8 cellular contexts compared by ENCODE assay signal in genomic region chr11:122656073-122656630, GRCh38. TPM values are rescaled to one million over a fixed set of nuclear protein-coding genes. Genes with fewer than 3 reads are reported as not detected.
DNase-seq lines count a peak whose midpoint lies in the region; ATAC-seq, FAIRE-seq and TF ChIP-seq lines count a peak whose summit lies in the region.

No MANE protein-coding gene starts in this region.

- peaks cover 17% of the 10 kb centered on the region for H3K27me3 Mint-ChIP-seq in activated B cell treated with CpG ODN at 0.5 μM for 24 hours

- H3K79me2 ChIP-seq in DOHH2 (ENCODE audit: control insufficient read depth, low read length) = peaks cover 54% of the 10 kb centered on the region

- peak; percentile 48 for ATAC-seq in GM21619 (IDR thresholded peaks at IDR 0.05; ENCODE audit: unreplicated experiment)
- peak; percentile 45 for ATAC-seq in activated B cell treated with CpG ODN at 0.5 μM for 24 hours (ENCODE audit: low read depth)
- ATAC-seq in left colon = peak; percentile 78

- intact Hi-C loops in activated B cell treated with CpG ODN at 0.5 μM for 24 hours (cut with micrococcal nuclease) (loop anchor here (1.0 to 5.0 kb wide), 2 partner anchors 61 to 406 kb away; partner anchors contain the start of gene HSPA8), left colon (cut with DNase I, micrococcal nuclease) (no loop called here)

- CTCF ChIA-PET in activated B cell treated with CpG ODN at 0.5 μM for 24 hours (lab: Charles Lee) = interaction anchor here (0.6 to 3.4 kb wide), 12 partner anchors 21 to 1002 kb away, joined by 3 to 79 read pairs (median 3); no protein-coding TSS in a partner anchor

- TF ChIP-seq RAD21 in Ishikawa (IDR thresholded peaks at IDR 0.05; ENCODE audit: low read depth) = no peak

- H3K9me3 Mint-ChIP-seq in activated B cell treated with CpG ODN at 0.5 μM for 24 hours = no peaks in the 10 kb centered on the region

- POLR2A ChIA-PET in activated B cell treated with CpG ODN at 0.5 μM for 24 hours (lab: Charles Lee) = interaction anchor here (0.6 to 2.1 kb wide), 15 partner anchors 14 to 406 kb away, joined by 3 to 11 read pairs (median 4); partner anchors contain the start of gene HSPA8

- H3K4me1 ChIP-seq in DOHH2 (ENCODE audit: control insufficient read depth, low read length) = peaks cover 55% of the 10 kb centered on the region

- DNase-seq in activated B cell treated with CpG ODN at 0.5 μM for 24 hours (peak; percentile 53), bronchial epithelial cell (ENCODE audit: low read depth) (peak; percentile 44), left colon (peak; percentile 30 to 53), ecto neural progenitor cell (ENCODE audit: low spot score) (no peak)
- peak; percentile 57 to 69 for DNase-seq in stimulated activated CD4-positive, alpha-beta T cell treated with anti-CD3 and anti-CD28 coated beads, Interleukin-2, amount 100 ng/mL, for 24 hours

- no peaks in the 10 kb centered on the region for H3K9me2 ChIP-seq in DOHH2 (replicated peaks; ENCODE audit: control insufficient read depth, low read length)

- H3K4me3 ChIP-seq in DOHH2 (ENCODE audit: low read length) (peak overlapping the region; percentile 89), bronchial epithelial cell (ENCODE audit: low read depth, low read length) (peak overlapping the region; percentile 86)

- no peak for TF ChIP-seq EP300 in Ishikawa (IDR thresholded peaks at IDR 0.05; ENCODE audit: borderline replicate concordance)

- H3K4me1 Mint-ChIP-seq in activated B cell treated with CpG ODN at 0.5 μM for 24 hours = peaks cover 21% of the 10 kb centered on the region

- no peak for FAIRE-seq in bronchial epithelial cell (lab: Jason Lieb, UNC)

- TF ChIP-seq CTCF in DOHH2 (IDR thresholded peaks at IDR 0.05; ENCODE audit: low read depth, low read length, poor library complexity, severe bottlenecking) = no peak
- no peak for TF ChIP-seq CTCF in activated B cell treated with CpG ODN at 0.5 μM for 24 hours (IDR thresholded peaks at IDR 0.05)
- no peak for TF ChIP-seq CTCF in bronchial epithelial cell (IDR thresholded peaks at IDR 0.05; ENCODE audit: insufficient read depth, low read length, severe bottlenecking)

- peak overlapping the region; percentile 45 for H3K27ac ChIP-seq in DOHH2 (ENCODE audit: low read depth, low read length)

- no peaks in the 10 kb centered on the region for H3K27me3 ChIP-seq in DOHH2 (ENCODE audit: control insufficient read depth, low read length)
- H3K27me3 ChIP-seq in bronchial epithelial cell (ENCODE audit: control insufficient read depth, insufficient read depth, low read length) = no peaks in the 10 kb centered on the region

- peak overlapping the region; percentile 96 for H3K4me3 Mint-ChIP-seq in activated B cell treated with CpG ODN at 0.5 μM for 24 hours

- H4K20me1 ChIP-seq in DOHH2 (ENCODE audit: control insufficient read depth, insufficient read depth, low read depth, low read length) = no peaks in the 10 kb centered on the region

- H3K27ac Mint-ChIP-seq in activated B cell treated with CpG ODN at 0.5 μM for 24 hours = peak overlapping the region; percentile 79

- H3K36me3 ChIP-seq in DOHH2 (ENCODE audit: control insufficient read depth, low read length) (peaks cover 10% of the 10 kb centered on the region), bronchial epithelial cell (ENCODE audit: control insufficient read depth, insufficient read depth, low read length) (no peaks in the 10 kb centered on the region)

- H3K9me3 ChIP-seq in DOHH2 (ENCODE audit: control insufficient read depth, insufficient read depth, low read length) = no peaks in the 10 kb centered on the region

- peaks cover 2% of the 10 kb centered on the region for H3K36me3 Mint-ChIP-seq in activated B cell treated with CpG ODN at 0.5 μM for 24 hours (ENCODE audit: low read depth)

- peak overlapping the region; percentile 78 for H3K4me2 ChIP-seq in DOHH2 (ENCODE audit: low read length)

- H3F3A ChIP-seq in DOHH2 (ENCODE audit: control insufficient read depth, insufficient read depth) = 0 out of 2 replicates have a peak, but pooled peaks cover 2% of the 10 kb centered on the region

TF ChIP-seq in Ishikawa, 13 proteins besides CTCF, POLR2A, EP300 and RAD21:
- TF ChIP-seq EGR1 (IDR thresholded peaks at IDR 0.05) (peak; percentile 85), ZBTB7A (IDR thresholded peaks at IDR 0.05; ENCODE audit: low read depth) (peak; percentile 5; the same call in 1 of the 2 replicates), TAF1 (IDR thresholded peaks at IDR 0.05; ENCODE audit: low read depth) (no peak), TCF12 (IDR thresholded peaks at IDR 0.05; ENCODE audit: low read depth) (0 out of 2 replicates have a peak, but pooled peaks have one; percentile 10)

RNA-seq across cellular contexts. Expression of gene UBASH3B, which starts 0.6 kb away (rescaled TPM):
- 2.9 and 4.3 TPM in 2 replicates for total RNA-seq in activated B cell treated with CpG ODN at 0.5 μM for 24 hours
- 10.0 and 10.4 TPM in 2 replicates for total RNA-seq in bronchial epithelial cell
- total RNA-seq in left colon = 1 to 10 TPM; 4.7 to 4.8 TPM
